1 cellular context compared by ENCODE assay signal in genomic region chr16:21235199-21235585, GRCh38.
A peak's percentile ranks its signal among the peaks of the same experiment; 100 is the strongest.
TF ChIP-seq lines count a peak whose summit lies in the region.

No MANE protein-coding gene starts in this region.

TF ChIP-seq in K562, 482 proteins besides CTCF, POLR2A, EP300 and RAD21:
- TF ChIP-seq SRF (CRISPR knock-in tag; IDR thresholded peaks at IDR 0.05), result no peak
- peak; percentile 89; the same call in 1 of the 2 replicates for TF ChIP-seq HMBOX1 (IDR thresholded peaks at IDR 0.05)
- peak; percentile 38; the same call in 1 of the 2 replicates for TF ChIP-seq TCF3 (CRISPR knock-in tag; IDR thresholded peaks at IDR 0.05)
- peak; percentile 25; the same call in 1 of the 2 replicates for TF ChIP-seq ARID1B (IDR thresholded peaks at IDR 0.05)
- peak; percentile 25; the same call in 1 of the 2 replicates for TF ChIP-seq SMARCA4 (IDR thresholded peaks at IDR 0.05)
- no peak for TF ChIP-seq ZKSCAN3 (CRISPR knock-in tag; IDR thresholded peaks at IDR 0.05)
- TF ChIP-seq COPS2 (conservative IDR thresholded peaks at IDR 0.05), result no peak
- no peak for TF ChIP-seq FOSL1 (tag; conservative IDR thresholded peaks at IDR 0.05)
- TF ChIP-seq RNF2 (IDR thresholded peaks at IDR 0.05), result no peak
- TF ChIP-seq MEIS2 (IDR thresholded peaks at IDR 0.05; ENCODE audit: partially characterized antibody), result peak; percentile 53
- no peak for TF ChIP-seq SREBF1 (IDR thresholded peaks at IDR 0.05; ENCODE audit: borderline replicate concordance, low read depth, low read length)
- no peak for TF ChIP-seq ZBTB5 (IDR thresholded peaks at IDR 0.05)
- TF ChIP-seq PBX2 (CRISPR knock-in tag; IDR thresholded peaks at IDR 0.05; ENCODE audit: low read depth), result no peak
- TF ChIP-seq PBX2 (tag; conservative IDR thresholded peaks at IDR 0.05; ENCODE audit: low read depth), result 0 out of 2 replicates have a peak, but pooled peaks have one; percentile 17
- peak; percentile 44 for TF ChIP-seq CBFA2T3 (IDR thresholded peaks at IDR 0.05)
- TF ChIP-seq ZKSCAN8 (CRISPR knock-in tag; IDR thresholded peaks at IDR 0.05), result no peak
